Comparison of ENCODE assay signal across 8 cellular contexts in genomic region chr15:66851226-66852063, GRCh38.
A peak's percentile ranks its signal among the peaks of the same experiment; 100 is the strongest.
DNase-seq lines count a peak whose midpoint lies in the region; ATAC-seq and TF ChIP-seq lines count a peak whose summit lies in the region.

No MANE protein-coding gene starts in this region.

- no peak for TF ChIP-seq POLR2A in gastrocnemius medialis (IDR thresholded peaks at IDR 0.05)

- H3K27ac ChIP-seq in hepatocyte, result peak overlapping the region; percentile 90
- H3K27ac ChIP-seq in gastrocnemius medialis, result peak overlapping the region in 1 of 4 donors; percentile 43

- H3K4me1 ChIP-seq in hepatocyte (ENCODE audit: insufficient read depth) (peaks cover 40% of the 10 kb centered on the region), gastrocnemius medialis (peaks cover 0 to 11% of the 10 kb centered on the region in 2 donors)

- 12% methylated on average over 29 of the region's 29 CpGs for WGBS in hepatocyte (ENCODE audit: low lambda C conversion rate, missing lambda C conversion rate)

- H2AFZ ChIP-seq in hepatocyte, result no peak overlapping the region

- H4K20me1 ChIP-seq in hepatocyte (ENCODE audit: insufficient read depth, poor library complexity, severe bottlenecking), result no peaks in the 10 kb centered on the region

- H3K9me3 ChIP-seq in hepatocyte (ENCODE audit: low read depth), result no peaks in the 10 kb centered on the region
- no peaks in the 10 kb centered on the region for H3K9me3 ChIP-seq in gastrocnemius medialis

- H3K4me3 ChIP-seq in hepatocyte, result no peak overlapping the region
- no peak overlapping the region for H3K4me3 ChIP-seq in gastrocnemius medialis

- H3K27me3 ChIP-seq in hepatocyte, result no peaks in the 10 kb centered on the region
- H3K27me3 ChIP-seq in gastrocnemius medialis, result no peaks in the 10 kb centered on the region

- intact Hi-C loops in gastrocnemius medialis (cut with DNase I; ENCODE audit: low total_unique reads), result loop anchor here (2.0 to 5.0 kb wide), 2 partner anchors 77 to 229 kb away; no protein-coding TSS in a partner anchor

- in situ Hi-C loops in gastrocnemius medialis (cut with MboI; ENCODE audit: low sequenced_read_pairs in 4 of 4), result loop anchor here in 2 of 4 donors (10.0 kb wide), 2 partner anchors 227 to 247 kb away; no protein-coding TSS in a partner anchor

- no peaks in the 10 kb centered on the region for H3K36me3 ChIP-seq in hepatocyte (replicated peaks; ENCODE audit: insufficient read depth, low read depth)
- H3K36me3 ChIP-seq in gastrocnemius medialis, result no peaks in the 10 kb centered on the region

- peak; percentile 97 for TF ChIP-seq CTCF in hepatocyte (IDR thresholded peaks at IDR 0.05; ENCODE audit: poor library complexity)
- TF ChIP-seq CTCF in gastrocnemius medialis (IDR thresholded peaks at IDR 0.05 in 4 of 5, conservative IDR thresholded peaks at IDR 0.05 in 1 of 5), result peak; percentile 75 to 96 (median 90)

- peak in 12 of 14 donors; percentile 10 to 73 (median 27) for DNase-seq in C1 segment of cervical spinal cord (lab: John Stamatoyannopoulos, UW)
- peak; percentile 48 to 88 (median 80) for DNase-seq in NCI-H1417 (lab: John Stamatoyannopoulos, UW)
- peak; percentile 25 for DNase-seq in T-helper 22 cell (ENCODE audit: low read depth)
- peak in 45 of 58 donors; percentile 5 to 68 (median 27) for DNase-seq in anterior cingulate cortex (lab: John Stamatoyannopoulos, UW)
- peak; percentile 95 for DNase-seq in hepatocyte (ENCODE audit: low spot score)
- DNase-seq in gastrocnemius medialis, result peak; percentile 59 to 61

- H3K4me2 ChIP-seq in hepatocyte, result peak overlapping the region; percentile 61

- ATAC-seq in GM21576 (IDR thresholded peaks at IDR 0.05; ENCODE audit: unreplicated experiment), result peak; percentile 60
- ATAC-seq in gastrocnemius medialis, result peak; percentile 85 to 94
- no peak for ATAC-seq in GM18519 (IDR thresholded peaks at IDR 0.05; ENCODE audit: low FRiP score, unreplicated experiment)

- no peaks in the 10 kb centered on the region for H3K79me2 ChIP-seq in hepatocyte

- H3K9me2 ChIP-seq in hepatocyte (replicated peaks; ENCODE audit: insufficient read depth), result no peaks in the 10 kb centered on the region

Comparison
In these comparisons a context has a peak if more than half of its experiments do, and no peak if none do; other contexts are left out.
1. DNase-seq: peak in every context shown above with its lines; median percentile 95 in hepatocyte; 80 in NCI-H1417; 60 in gastrocnemius medialis; 27 in C1 segment of cervical spinal cord; 27 in anterior cingulate cortex; 25 in T-helper 22 cell.